18 cellular contexts compared by ENCODE assay signal in genomic region chr6:136552054-136552453, GRCh38. TPM values are rescaled to one million over a fixed set of nuclear protein-coding genes. Genes with fewer than 3 reads are reported as not detected.
DNase-seq lines count a peak whose midpoint lies in the region; ATAC-seq, FAIRE-seq and TF ChIP-seq lines count a peak whose summit lies in the region.
"Had no signal": no experiment of that assay in that cellular context is flagged by ENCODE, and none has a peak within 500 bp of the region (broad histone marks: within the 10 kb centered on the region; RNA-seq: fewer than 3 reads in every experiment).

No MANE protein-coding gene starts in this region.

- no TSS peak for BruUV-seq in GM12878 (replicated peaks; lab: Mats Ljungman, UMichigan)

- H3K36me3 ChIP-seq in BE2C = no peaks in the 10 kb centered on the region
- H3K36me3 ChIP-seq in GM12878 (ENCODE audit: control insufficient read depth in 2 of 2, insufficient read depth in 2 of 2, low read length in 1 of 2) = peaks cover 2 to 3% of the 10 kb centered on the region in 2 experiments; a peak in 3 of 4 replicates
- no peaks in the 10 kb centered on the region for H3K36me3 ChIP-seq in osteoblast (ENCODE audit: insufficient read depth, low read length)

- no peak for TF ChIP-seq RAD21 in GM12878 (IDR thresholded peaks at IDR 0.05; ENCODE audit: insufficient read depth, low read depth, low read length)

- CTCF ChIA-PET in GM12878 (lab: Yijun Ruan, JAX) = interaction anchor here (0.6 to 1.7 kb wide), 3 partner anchors 9 to 1102 kb away, joined by 3 to 6 read pairs (median 3); no protein-coding TSS in a partner anchor

- SMC1A ChIA-PET in GM12878 (lab: Charles Lee; ENCODE audit: uncharacterized antibody, unreplicated experiment) = interaction anchor here (0.9 to 1.7 kb wide), 2 partner anchors 13 to 1786 kb away, joined by 3 to 6 read pairs; no protein-coding TSS in a partner anchor

- H3K4me1 ChIP-seq in BE2C (peaks cover 18% of the 10 kb centered on the region), GM12878 (ENCODE audit: control insufficient read depth, insufficient read depth, low read length) (peaks cover 9% of the 10 kb centered on the region; the same call in 1 of the 2 replicates), osteoblast (ENCODE audit: insufficient read depth, low read length) (peaks cover 10% of the 10 kb centered on the region)

- no peak for TF ChIP-seq POLR2A in GM12878 (IDR thresholded peaks at IDR 0.05; ENCODE audit: low read depth, low read length)

- TF ChIP-seq CTCF in BE2C (IDR thresholded peaks at IDR 0.05; ENCODE audit: low read depth, low read length) = no peak
- no peak for TF ChIP-seq CTCF in GM12878 (IDR thresholded peaks at IDR 0.05 in 2 of 3, conservative IDR thresholded peaks at IDR 0.05 in 1 of 3; ENCODE audit: control insufficient read depth in 2 of 3, extremely low read depth in 1 of 3, insufficient read depth in 1 of 3, low read depth in 3 of 3, low read length in 3 of 3)
- TF ChIP-seq CTCF in osteoblast (IDR thresholded peaks at IDR 0.05; ENCODE audit: extremely low read depth, low read depth, low read length) = no peak

- no peak for ATAC-seq in GM12878
- no peak for ATAC-seq in GM21737 (IDR thresholded peaks at IDR 0.05; ENCODE audit: unreplicated experiment)

- no peaks in the 10 kb centered on the region for H3K27me3 ChIP-seq in BE2C
- H3K27me3 ChIP-seq in GM12878 (replicated peaks in 1 of 2; ENCODE audit: control insufficient read depth in 2 of 2, insufficient read depth in 2 of 2, low read length in 1 of 2) = peaks cover 0 to 7% of the 10 kb centered on the region in 2 experiments; a peak in 3 of 4 replicates
- peaks cover 45% of the 10 kb centered on the region for H3K27me3 ChIP-seq in osteoblast (ENCODE audit: insufficient read depth, low read length)

- FAIRE-seq in GM12878 (lab: Jason Lieb, UNC) = no peak
- FAIRE-seq: G401.6, HTR-8/SVneo had no signal

- RAD21 ChIA-PET in GM12878 (lab: Charles Lee; ENCODE audit: unreplicated experiment) = no interaction called here

- TF ChIP-seq EP300 in GM12878 (IDR thresholded peaks at IDR 0.05; ENCODE audit: borderline replicate concordance in 1 of 2, control insufficient read depth in 1 of 2, low read depth in 2 of 2, low read length in 2 of 2) = no peak

- WGBS in GM12878 (ENCODE audit: insufficient coverage, insufficient replicate concordance, low lambda C conversion rate, missing lambda C conversion rate) = 84% methylated on average over 4 of the region's 4 CpGs

- H4K20me1 ChIP-seq in GM12878 (ENCODE audit: control insufficient read depth, insufficient read depth) (no peaks in the 10 kb centered on the region; the same call in 1 of the 2 replicates), osteoblast (ENCODE audit: insufficient read depth, low read length) (no peaks in the 10 kb centered on the region)

- intact Hi-C loops in GM12878 (cut with micrococcal nuclease; ENCODE audit: unreplicated experiment) = no loop called here

- DNase-seq in DMS53 (lab: John Stamatoyannopoulos, UW) = peak; percentile 43
- no peak for DNase-seq in DMS53 treated with DMSO at 0.1 percent for 48 hours (lab: John Stamatoyannopoulos, UW; ENCODE audit: unreplicated experiment)
- peak; percentile 33 for DNase-seq in BE2C
- DNase-seq in GM12878 (ENCODE audit: low read depth, low spot score) = no peak
- peak; percentile 44 for DNase-seq in osteoblast (ENCODE audit: insufficient read length, low spot score, missing footprints)
- DNase-seq in stimulated activated CD4-positive, alpha-beta T cell treated with anti-CD3 and anti-CD28 coated beads, Interleukin-12 subunit alpha, Interleukin-12 subunit beta, amount 100 ng/mL, for 4 hours = no peak
- no peak for DNase-seq in NCI-H526 (lab: John Stamatoyannopoulos, UW)
- DNase-seq: COR-L47, DND-41, GM23248, NCI-H1105, NCI-H1694 treated with DMSO at 0.1 percent for 48 hours, NCI-H69 had no signal

- no peak overlapping the region for H3K9ac ChIP-seq in GM12878 (ENCODE audit: control insufficient read depth, insufficient read depth, low read length)
- H3K9ac ChIP-seq: GM23248 had no signal

- H3K4me2 ChIP-seq in GM12878 (ENCODE audit: control insufficient read depth, insufficient read depth) (no peak overlapping the region), osteoblast (ENCODE audit: insufficient read depth, low read length) (no peak overlapping the region)

- no peak overlapping the region for H3K4me3 ChIP-seq in BE2C (ENCODE audit: low read depth, low read length)
- H3K4me3 ChIP-seq in GM12878 = no peak overlapping the region
- no peak overlapping the region for H3K4me3 ChIP-seq in osteoblast (ENCODE audit: insufficient read depth, low read length)
- H3K4me3 ChIP-seq: GM23248 had no signal

- in situ Hi-C loops in GM12878 (cut with MboI) = no loop called here

- H3K9me3 ChIP-seq in BE2C (no peaks in the 10 kb centered on the region), GM12878 (replicated peaks; ENCODE audit: control insufficient read depth, insufficient read depth, low read length) (no peaks in the 10 kb centered on the region), osteoblast (ENCODE audit: low read depth, low read length) (no peaks in the 10 kb centered on the region)

- POLR2A ChIA-PET in GM12878 (lab: Charles Lee) = no interaction called here

- no peak overlapping the region for H2AFZ ChIP-seq in GM12878 (ENCODE audit: control insufficient read depth, low read depth, low read length)
- no peak overlapping the region for H2AFZ ChIP-seq in osteoblast (ENCODE audit: low read length)
- H2AFZ ChIP-seq: GM23248 had no signal

- H3K79me2 ChIP-seq in GM12878 (ENCODE audit: control insufficient read depth, insufficient read depth, low read length) (no peaks in the 10 kb centered on the region), osteoblast (ENCODE audit: insufficient read depth, low read length) (no peaks in the 10 kb centered on the region)

- H3K27ac ChIP-seq in GM12878 (ENCODE audit: control insufficient read depth, insufficient read depth) (no peak overlapping the region), osteoblast (ENCODE audit: low read depth, low read length) (no peak overlapping the region)
- H3K27ac ChIP-seq: GM23248, HL-60, RWPE1 had no signal

TF ChIP-seq in GM12878, 131 proteins besides CTCF, POLR2A, EP300 and RAD21:
- TF ChIP-seq POLR2AphosphoS5 (IDR thresholded peaks at IDR 0.05; ENCODE audit: low read length) (peak; percentile 58), USF2 (IDR thresholded peaks at IDR 0.05; ENCODE audit: borderline replicate concordance, low read depth, low read length) (no peak), EGR1 (IDR thresholded peaks at IDR 0.05; ENCODE audit: borderline replicate concordance in 1 of 2, low read depth in 2 of 2, low read length in 2 of 2) (no peak)

RNA-seq across cellular contexts. Expression of gene MAP7, which starts 1.8 kb away (rescaled TPM):
- polyA plus RNA-seq in BE2C (2012; ENCODE audit: insufficient read depth, insufficient read length, low read depth) = 16.1 TPM
- 0.25 TPM in 1 of 2 replicates, not detected in the other for total RNA-seq in GM12878 (2013; cell fraction: nucleolus; rRNA removed)
- total RNA-seq in GM12878 (2014; rRNA removed) (0.05 and 0.17 TPM in 2 replicates), GM12878 (2014; rRNA removed; fragmentation: Illumina TruSeq; extraction: Trizol) (0.04 TPM in 1 of 2 replicates, not detected in the other), GM12878 (2021) (0.13 and 0.21 TPM in 2 replicates), osteoblast (1.4 and 1.8 TPM in 2 replicates)
- 0.16 TPM for polyA plus RNA-seq in GM12878 (2011; ENCODE audit: low read depth)
- polyA plus RNA-seq in GM12878 (2011; rRNA removed) (0.09 and 0.10 TPM in 2 replicates), GM12878 (2014; fragmentation: Illumina TruSeq; extraction: Trizol) (0.07 and 0.21 TPM in 2 replicates), GM12878 (2014; fragmentation: Nextera tagmentation; extraction: Ambion mirVana) (not detected), GM12878 (2014; rRNA removed) (0.01 and 0.04 TPM in 2 replicates), GM12878 (2016; fragmentation: Nextera tagmentation; extraction: Ambion mirVana) (under 1 TPM; 0.05 to 0.09 TPM)
- polyA plus RNA-seq in GM12878 (2011; cell fraction: cytosol; rRNA removed) = 0.05 and 0.10 TPM in 2 replicates
- polyA plus RNA-seq in GM12878 (2011; cell fraction: nucleus; rRNA removed) = 0.07 and 0.15 TPM in 2 replicates
- polyA plus RNA-seq in GM12878 (2012) = 0.14 and 0.18 TPM in 2 replicates
- polyA minus RNA-seq in GM12878 (2011; rRNA and poly(A)+ RNA removed) = not detected in 2 replicates
- polyA minus RNA-seq in GM12878 (2011; cell fraction: cytosol; rRNA and poly(A)+ RNA removed) = 0.67 and 0.94 TPM in 2 replicates
- polyA minus RNA-seq in GM12878 (2011; cell fraction: nucleus; rRNA and poly(A)+ RNA removed) = 0.12 and 0.19 TPM in 2 replicates

Comparison
In these comparisons a context has a peak if more than half of its experiments do, and no peak if none do; other contexts are left out.
1. DNase-seq: peak in DMS53 (single experiment), BE2C (single experiment) and osteoblast (single experiment); none in DMS53 treated with DMSO at 0.1 percent for 48 hours (single experiment), GM12878 (single experiment), stimulated activated CD4-positive, alpha-beta T cell treated with anti-CD3 and anti-CD28 coated beads, Interleukin-12 subunit alpha, Interleukin-12 subunit beta, amount 100 ng/mL, for 4 hours (single experiment) and NCI-H526 (0 of 2).